In genomic region chr12:12613334-12613733, GRCh38 we compare ENCODE assay signal across 8 cellular contexts. TPM values are rescaled to one million over a fixed set of nuclear protein-coding genes. Genes with fewer than 3 reads are reported as not detected.
DNase-seq lines count a peak whose midpoint lies in the region; ATAC-seq and TF ChIP-seq lines count a peak whose summit lies in the region.

No MANE protein-coding gene starts in this region.

- no TSS peak for BruUV-seq in PC-3 (replicated peaks; lab: Mats Ljungman, UMichigan)

- no peaks in the 10 kb centered on the region for H3F3A ChIP-seq in PC-3 (ENCODE audit: low read length, unreplicated experiment)

- peaks cover 22% of the 10 kb centered on the region for H3K79me2 ChIP-seq in PC-3 (ENCODE audit: low read length)

- POLR2A ChIA-PET in PC-3 (lab: Charles Lee; ENCODE audit: unreplicated experiment) = no interaction called here

- H3K4me1 ChIP-seq in PC-3 (ENCODE audit: insufficient read depth, low read length) = peaks cover 18% of the 10 kb centered on the region
- H3K4me1 ChIP-seq in effector memory CD4-positive, alpha-beta T cell (ENCODE audit: control insufficient read depth, insufficient read depth, low read length, poor library complexity, severe bottlenecking) = peaks cover 24% of the 10 kb centered on the region

- no peak for DNase-seq in GM06990 (ENCODE audit: extremely low read depth, insufficient read length)
- DNase-seq in PC-3 = peak; percentile 27
- DNase-seq in effector memory CD4-positive, alpha-beta T cell = no peak
- peak; percentile 9 for DNase-seq in renal cortical epithelial cell (ENCODE audit: low read depth)
- DNase-seq in NCI-H2227 (lab: John Stamatoyannopoulos, UW; ENCODE audit: unreplicated experiment) = no peak
- no peak for DNase-seq in RPMI8226

- H3K9ac ChIP-seq in PC-3 (ENCODE audit: low read length) = peak overlapping the region; percentile 95

- ATAC-seq in PC-3 (peak; percentile 5; the same call in 1 of the 2 replicates), HG03520 (IDR thresholded peaks at IDR 0.05; ENCODE audit: unreplicated experiment) (no peak), HG03460 (IDR thresholded peaks at IDR 0.05; ENCODE audit: unreplicated experiment) (no peak)

- H3K27me3 ChIP-seq in GM06990 (replicated peaks; ENCODE audit: control insufficient read depth, insufficient read depth, low read length) (no peaks in the 10 kb centered on the region), PC-3 (ENCODE audit: low read length) (no peaks in the 10 kb centered on the region)
- H3K27me3 ChIP-seq in effector memory CD4-positive, alpha-beta T cell (replicated peaks; ENCODE audit: control insufficient read depth, insufficient read depth, low read length, poor library complexity, severe bottlenecking) = no peaks in the 10 kb centered on the region

- peak overlapping the region; percentile 95 for H3K27ac ChIP-seq in PC-3 (ENCODE audit: low read length)
- H3K27ac ChIP-seq in effector memory CD4-positive, alpha-beta T cell (ENCODE audit: insufficient read depth, low read length, poor library complexity, severe bottlenecking) = peak overlapping the region; percentile 96

- intact Hi-C loops in PC-3 (cut with micrococcal nuclease) = loop anchor here (2.0 to 5.0 kb wide), 3 partner anchors 34 to 91 kb away; partner anchors contain the start of gene DUSP16

- CTCF ChIA-PET in PC-3 (lab: Charles Lee) = no interaction called here

- TF ChIP-seq CTCF in GM06990 (IDR thresholded peaks at IDR 0.05; ENCODE audit: insufficient read depth, low read length, poor library complexity, severe bottlenecking) = no peak
- no peak for TF ChIP-seq CTCF in PC-3 (conservative IDR thresholded peaks at IDR 0.05; ENCODE audit: low read depth, low read length)

- H3K9me2 ChIP-seq in PC-3 (replicated peaks; ENCODE audit: low read length) = no peaks in the 10 kb centered on the region

- no peaks in the 10 kb centered on the region for H3K9me3 ChIP-seq in PC-3 (ENCODE audit: low read length)
- H3K9me3 ChIP-seq in effector memory CD4-positive, alpha-beta T cell (ENCODE audit: control insufficient read depth, low read length) = no peaks in the 10 kb centered on the region

- no peaks in the 10 kb centered on the region for H4K20me1 ChIP-seq in PC-3 (ENCODE audit: low read length)

- peak overlapping the region; percentile 97 for H3K4me2 ChIP-seq in PC-3 (ENCODE audit: low read length)

- H2AFZ ChIP-seq in PC-3 (ENCODE audit: low read length) = peak overlapping the region; percentile 47

- H3K4me3 ChIP-seq in GM06990 (replicated peaks; ENCODE audit: low read depth, low read length) = peak overlapping the region; percentile 5
- H3K4me3 ChIP-seq in PC-3 (ENCODE audit: low read length) = peak overlapping the region; percentile 86
- peak overlapping the region; percentile 34 for H3K4me3 ChIP-seq in effector memory CD4-positive, alpha-beta T cell (ENCODE audit: insufficient read depth, low read depth, low read length, poor library complexity, severe bottlenecking)

- H3K36me3 ChIP-seq in GM06990 (ENCODE audit: control insufficient read depth, insufficient read depth, low read length) (no peaks in the 10 kb centered on the region), PC-3 (ENCODE audit: low read depth, low read length) (no peaks in the 10 kb centered on the region)
- H3K36me3 ChIP-seq in effector memory CD4-positive, alpha-beta T cell (ENCODE audit: control insufficient read depth, insufficient read depth, low read length) = no peaks in the 10 kb centered on the region

RNA-seq across cellular contexts. Expression of gene CREBL2, which starts 1.7 kb away (rescaled TPM):
- 11.7 and 14.2 TPM in 2 replicates for total RNA-seq in PC-3 (2014; rRNA removed)
- 24.5 and 39.4 TPM in 2 replicates for total RNA-seq in renal cortical epithelial cell

RNA-seq across cellular contexts. Expression of gene DUSP16, which starts 50.7 kb away (rescaled TPM):
- 4.4 and 6.7 TPM in 2 replicates for total RNA-seq in PC-3 (2014; rRNA removed)
- total RNA-seq in renal cortical epithelial cell = 22.4 and 24.7 TPM in 2 replicates

Comparison
In these comparisons a context has a peak if more than half of its experiments do, and no peak if none do; other contexts are left out.
1. DNase-seq: peak in PC-3 (single experiment) and renal cortical epithelial cell (single experiment); none in GM06990 (single experiment), effector memory CD4-positive, alpha-beta T cell (0 of 3), NCI-H2227 (single experiment) and RPMI8226 (single experiment).
2. H3K4me3 ChIP-seq: peak in every context shown above with its lines; median percentile 86 in PC-3; 34 in effector memory CD4-positive, alpha-beta T cell; 5 in GM06990.